23 cellular contexts compared by ENCODE assay signal in the genomic region with DNA sequence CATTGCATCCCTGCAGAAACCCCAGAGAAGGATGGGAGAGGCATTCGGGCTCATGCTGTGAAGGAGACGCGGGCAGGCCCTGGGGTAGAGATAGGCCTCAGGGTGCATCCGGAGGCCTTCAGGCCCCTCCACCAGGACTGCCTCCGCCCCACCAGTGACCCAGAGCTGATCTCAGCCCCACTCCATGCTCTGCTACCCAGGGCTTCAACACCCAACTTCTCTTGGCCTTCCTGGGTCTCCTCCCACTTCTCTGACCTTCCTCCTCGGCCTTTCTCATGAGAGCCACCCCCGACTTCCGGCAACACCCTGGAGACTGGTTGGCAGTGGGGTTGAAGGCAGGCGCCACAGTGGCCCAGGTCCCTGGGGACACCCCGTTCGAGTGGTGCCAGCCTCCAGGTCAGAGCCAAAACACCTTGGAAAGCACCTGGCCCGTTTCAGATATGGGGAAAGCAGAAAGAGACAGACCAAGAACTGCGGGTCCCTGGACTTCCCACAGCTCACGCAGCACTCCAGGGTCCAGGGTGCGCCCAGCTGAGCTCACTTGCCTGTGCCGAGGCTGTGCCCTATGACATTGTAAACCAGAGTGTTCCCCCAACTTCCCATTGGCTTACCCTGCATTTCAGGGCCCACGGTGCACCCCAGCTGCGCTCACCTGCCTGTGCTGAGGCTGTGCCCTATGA.
"Had no signal": no experiment of that assay in that cellular context is flagged by ENCODE, and none has a peak within 500 bp of the region (broad histone marks: within the 10 kb centered on the region; RNA-seq: fewer than 3 reads in every experiment).

No MANE protein-coding gene starts in this region.

- H3K27ac Mint-ChIP-seq: activated B cell treated with CpG ODN at 0.5 μM for 24 hours; activated CD4-positive, alpha-beta memory T cell treated with anti-CD3 and anti-CD28 coated beads for 36 hours; activated CD4-positive, alpha-beta T cell treated with anti-CD3 and anti-CD28 coated beads, Interleukin-2, amount 10 ng/mL, durations not matched to agents 7 days and 5 days; activated naive CD4-positive, alpha-beta T cell treated with anti-CD3 and anti-CD28 coated beads, Interleukin-2, amount 10 ng/mL, durations not matched to agents 7 days and 5 days; activated naive CD8-positive, alpha-beta T cell treated with anti-CD3 and anti-CD28 coated beads, Interleukin-2, amount 10 ng/mL, durations not matched to agents 7 days and 5 days; T-cell had no signal

- DNase-seq: activated B cell treated with CpG ODN at 0.5 μM for 24 hours; activated CD4-positive, alpha-beta memory T cell treated with anti-CD3 and anti-CD28 coated beads for 36 hours; activated CD4-positive, alpha-beta T cell treated with anti-CD3 and anti-CD28 coated beads, Interleukin-2, amount 10 ng/mL, durations not matched to agents 7 days and 5 days; activated CD8-positive, alpha-beta memory T cell treated with anti-CD3 and anti-CD28 coated beads for 24 hours; activated gamma-delta T cell treated with Interleukin-2 at 50 U/mL for 16 hours; activated naive CD4-positive, alpha-beta T cell treated with anti-CD3 and anti-CD28 coated beads, Interleukin-2, amount 10 ng/mL, durations not matched to agents 7 days and 5 days; activated naive CD8-positive, alpha-beta T cell treated with anti-CD3 and anti-CD28 coated beads, Interleukin-2, amount 10 ng/mL, durations not matched to agents 7 days and 5 days; activated T-cell treated with anti-CD3 and anti-CD28 coated beads, Interleukin-2, amount 50 U/mL, for 4 hours; adrenal gland; anterior cingulate cortex; Karpas-422; NCI-H1105 treated with DMSO at 0.1 percent for 48 hours; NCI-H1436 treated with DMSO at 0.1 percent for 48 hours; NCI-H187; NCI-H2081; NCI-H446; NCI-H524; NCI-H774; T-cell; T-helper 2 cell; T1000 had no signal

- H3K36me3 Mint-ChIP-seq: activated CD4-positive, alpha-beta memory T cell treated with anti-CD3 and anti-CD28 coated beads for 36 hours; activated naive CD4-positive, alpha-beta T cell treated with anti-CD3 and anti-CD28 coated beads, Interleukin-2, amount 10 ng/mL, durations not matched to agents 7 days and 5 days; activated naive CD8-positive, alpha-beta T cell treated with anti-CD3 and anti-CD28 coated beads, Interleukin-2, amount 10 ng/mL, durations not matched to agents 7 days and 5 days; T-cell had no signal

- H3K9me3 Mint-ChIP-seq: activated B cell treated with CpG ODN at 0.5 μM for 24 hours; activated CD4-positive, alpha-beta memory T cell treated with anti-CD3 and anti-CD28 coated beads for 36 hours; activated CD4-positive, alpha-beta T cell treated with anti-CD3 and anti-CD28 coated beads, Interleukin-2, amount 10 ng/mL, durations not matched to agents 7 days and 5 days; activated naive CD4-positive, alpha-beta T cell treated with anti-CD3 and anti-CD28 coated beads, Interleukin-2, amount 10 ng/mL, durations not matched to agents 7 days and 5 days; activated naive CD8-positive, alpha-beta T cell treated with anti-CD3 and anti-CD28 coated beads, Interleukin-2, amount 10 ng/mL, durations not matched to agents 7 days and 5 days; activated T-cell treated with anti-CD3 and anti-CD28 coated beads, Interleukin-2, amount 50 U/mL, for 4 hours; T-cell had no signal

- H3K27me3 Mint-ChIP-seq: activated CD4-positive, alpha-beta memory T cell treated with anti-CD3 and anti-CD28 coated beads for 36 hours had no signal

- H3K4me1 ChIP-seq: adrenal gland had no signal

- H3K36me3 ChIP-seq: adrenal gland had no signal

- H3K4me1 Mint-ChIP-seq: activated B cell treated with CpG ODN at 0.5 μM for 24 hours; activated CD4-positive, alpha-beta T cell treated with anti-CD3 and anti-CD28 coated beads, Interleukin-2, amount 10 ng/mL, durations not matched to agents 7 days and 5 days; activated naive CD4-positive, alpha-beta T cell treated with anti-CD3 and anti-CD28 coated beads, Interleukin-2, amount 10 ng/mL, durations not matched to agents 7 days and 5 days; T-cell had no signal

- H3K4me3 ChIP-seq: adrenal gland, K562, SK-N-MC had no signal

- H3K27me3 ChIP-seq: adrenal gland had no signal

- H3K9me3 ChIP-seq: adrenal gland had no signal

- H3K4me3 Mint-ChIP-seq: activated B cell treated with CpG ODN at 0.5 μM for 24 hours; activated CD4-positive, alpha-beta memory T cell treated with anti-CD3 and anti-CD28 coated beads for 36 hours; activated CD4-positive, alpha-beta T cell treated with anti-CD3 and anti-CD28 coated beads, Interleukin-2, amount 10 ng/mL, durations not matched to agents 7 days and 5 days; activated naive CD4-positive, alpha-beta T cell treated with anti-CD3 and anti-CD28 coated beads, Interleukin-2, amount 10 ng/mL, durations not matched to agents 7 days and 5 days; activated naive CD8-positive, alpha-beta T cell treated with anti-CD3 and anti-CD28 coated beads, Interleukin-2, amount 10 ng/mL, durations not matched to agents 7 days and 5 days; activated T-cell treated with anti-CD3 and anti-CD28 coated beads, Interleukin-2, amount 50 U/mL, for 4 hours; T-cell had no signal

- H3K27ac ChIP-seq: adrenal gland, SK-N-MC had no signal
